ENCODE assay signal across 11 cellular contexts in the genomic region with DNA sequence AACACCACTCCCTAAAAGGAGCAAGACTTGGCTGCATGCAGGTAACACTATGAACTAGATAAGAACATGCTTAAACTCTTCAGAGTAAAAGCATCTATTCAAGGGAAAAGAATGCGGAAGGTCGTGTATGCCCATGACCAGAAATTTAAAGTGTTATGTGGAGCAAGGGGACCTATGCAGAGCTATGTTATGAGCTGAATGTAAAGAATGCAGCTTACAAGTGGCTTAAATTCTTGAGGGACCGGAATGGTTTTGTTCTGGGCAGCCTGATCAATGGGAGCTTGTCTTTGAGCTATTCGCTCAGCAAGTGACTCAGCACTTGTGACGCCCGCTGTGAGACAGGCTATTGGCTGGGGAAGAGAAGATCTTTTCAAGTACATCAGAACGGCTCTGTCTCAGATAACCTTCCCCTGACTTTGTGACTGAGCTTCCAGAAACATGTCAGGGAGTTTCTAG.
DNase-seq lines count a peak whose midpoint lies in the region; ATAC-seq and TF ChIP-seq lines count a peak whose summit lies in the region.
"Had no signal": no experiment of that assay in that cellular context is flagged by ENCODE, and none has a peak within 500 bp of the region (broad histone marks: within the 10 kb centered on the region; RNA-seq: fewer than 3 reads in every experiment).

No MANE protein-coding gene starts in this region.

- CTCF ChIA-PET in SK-N-SH (lab: Yijun Ruan, JAX): interaction anchor here (1.6 kb wide), 1 partner anchor 15 kb away, joined by 4 read pairs; no protein-coding TSS in a partner anchor

- TF ChIP-seq CTCF in SK-N-SH (IDR thresholded peaks at IDR 0.05): no peak
- TF ChIP-seq CTCF in gastroesophageal sphincter (IDR thresholded peaks at IDR 0.05): no peak

- POLR2A ChIA-PET in SK-N-SH (lab: Yijun Ruan, JAX): no interaction called here

- H3F3A ChIP-seq in SK-N-SH (replicated peaks; ENCODE audit: insufficient read depth): peaks cover 20% of the 10 kb centered on the region

- no peaks in the 10 kb centered on the region for H4K20me1 ChIP-seq in SK-N-SH (ENCODE audit: insufficient read depth)

- no peaks in the 10 kb centered on the region for H3K9me2 ChIP-seq in SK-N-SH

- peak overlapping the region; percentile 36; the same call in 1 of the 2 replicates for H2AFZ ChIP-seq in SK-N-SH (ENCODE audit: low read depth)
- peak overlapping the region; percentile 0 for H2AFZ ChIP-seq in neuron (ENCODE audit: low read depth, low read length)

- H3K9me3 ChIP-seq in SK-N-SH: 0 out of 2 replicates have a peak, but pooled peaks cover 9% of the 10 kb centered on the region
- no peaks in the 10 kb centered on the region for H3K9me3 ChIP-seq in gastroesophageal sphincter
- H3K9me3 ChIP-seq in neuron (ENCODE audit: low read length): peaks cover 2% of the 10 kb centered on the region

- TF ChIP-seq POLR2A in gastroesophageal sphincter (IDR thresholded peaks at IDR 0.05): no peak

- no peak overlapping the region for H3K4me3 ChIP-seq in SK-N-SH (ENCODE audit: low read depth in 2 of 2, low read length in 1 of 2)
- no peak overlapping the region for H3K4me3 ChIP-seq in gastroesophageal sphincter
- H3K4me3 ChIP-seq in neuron (ENCODE audit: low read length): peak overlapping the region; percentile 1

- peaks cover 0 to 12% of the 10 kb centered on the region in 2 experiments; a peak in 1 of 4 replicates for H3K4me1 ChIP-seq in SK-N-SH (ENCODE audit: control insufficient read depth in 1 of 2, insufficient read depth in 2 of 2, low read depth in 1 of 2, low read length in 1 of 2)
- H3K4me1 ChIP-seq in gastroesophageal sphincter: no peaks in the 10 kb centered on the region
- peaks cover 16% of the 10 kb centered on the region for H3K4me1 ChIP-seq in neuron (ENCODE audit: insufficient read depth, low read length)

- H3K9ac ChIP-seq in SK-N-SH: peak overlapping the region; percentile 43

- TF ChIP-seq EP300 in SK-N-SH (IDR thresholded peaks at IDR 0.05; ENCODE audit: borderline replicate concordance in 1 of 2, low read depth in 1 of 2, low read length in 1 of 2) (peak in 1 of 2 experiments; percentile 96; a peak in 2 of 4 replicates), gastroesophageal sphincter (IDR thresholded peaks at IDR 0.05) (no peak)

- H3K79me2 ChIP-seq in SK-N-SH (ENCODE audit: insufficient read depth): no peaks in the 10 kb centered on the region

- H3K36me3 ChIP-seq in SK-N-SH (replicated peaks in 1 of 2; ENCODE audit: control insufficient read depth in 1 of 2, insufficient read depth in 2 of 2, low read length in 1 of 2) (no peaks in the 10 kb centered on the region), gastroesophageal sphincter (no peaks in the 10 kb centered on the region), neuron (ENCODE audit: insufficient read depth, low read length) (no peaks in the 10 kb centered on the region)

- H3K27ac ChIP-seq in SK-N-SH (ENCODE audit: low read depth in 2 of 2, low read length in 1 of 2) (peak overlapping the region; percentile 61 to 83), gastroesophageal sphincter (no peak overlapping the region)

- ATAC-seq in gastroesophageal sphincter: peak; percentile 22
- no peak for ATAC-seq in GM18907 (IDR thresholded peaks at IDR 0.05; ENCODE audit: unreplicated experiment)
- ATAC-seq in GM21786 (IDR thresholded peaks at IDR 0.05; ENCODE audit: unreplicated experiment): no peak

- DNase-seq in ELF-1 (ENCODE audit: low read depth, low spot score) (peak; percentile 94), SK-N-SH (no peak), NCI-H2171 (lab: John Stamatoyannopoulos, UW) (no peak)
- DNase-seq in activated naive CD4-positive, alpha-beta T cell treated with Interleukin-2 at 50 U/mL for 16 hours: no peak
- DNase-seq: DND-41; NCI-H1436; stimulated activated CD4-positive, alpha-beta T cell treated with anti-CD3 and anti-CD28 coated beads, Interleukin-2, amount 100 ng/mL, for 24 hours had no signal

- H3K4me2 ChIP-seq in SK-N-SH: peak overlapping the region; percentile 32; the same call in 1 of the 2 replicates

- TF ChIP-seq RAD21 in SK-N-SH (IDR thresholded peaks at IDR 0.05; ENCODE audit: low read length): no peak

- WGBS in SK-N-SH (ENCODE audit: low lambda C conversion rate): 13% methylated on average over 7 of the region's 7 CpGs
- WGBS in gastroesophageal sphincter (ENCODE audit: low coverage in 1 of 2), 2 donors: 55 to 76% methylated on average over 5 to 7 of the region's 7 CpGs

- no peaks in the 10 kb centered on the region for H3K27me3 ChIP-seq in SK-N-SH (ENCODE audit: insufficient read depth)
- no peaks in the 10 kb centered on the region for H3K27me3 ChIP-seq in gastroesophageal sphincter
- no peaks in the 10 kb centered on the region for H3K27me3 ChIP-seq in neuron (ENCODE audit: insufficient read depth, low read length)

TF ChIP-seq in SK-N-SH, 30 proteins besides CTCF, POLR2A, EP300 and RAD21:
- peak; percentile 94 for TF ChIP-seq ELF1 (IDR thresholded peaks at IDR 0.05)
- TF ChIP-seq, protein P1, sequence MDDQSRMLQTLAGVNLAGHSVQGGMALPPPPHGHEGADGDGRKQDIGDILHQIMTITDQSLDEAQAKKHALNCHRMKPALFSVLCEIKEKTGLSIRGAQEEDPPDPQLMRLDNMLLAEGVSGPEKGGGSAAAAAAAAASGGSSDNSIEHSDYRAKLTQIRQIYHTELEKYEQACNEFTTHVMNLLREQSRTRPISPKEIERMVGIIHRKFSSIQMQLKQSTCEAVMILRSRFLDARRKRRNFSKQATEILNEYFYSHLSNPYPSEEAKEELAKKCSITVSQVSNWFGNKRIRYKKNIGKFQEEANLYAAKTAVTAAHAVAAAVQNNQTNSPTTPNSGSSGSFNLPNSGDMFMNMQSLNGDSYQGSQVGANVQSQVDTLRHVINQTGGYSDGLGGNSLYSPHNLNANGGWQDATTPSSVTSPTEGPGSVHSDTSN (IDR thresholded peaks at IDR 0.05): peak; percentile 79
- peak; percentile 60; the same call in 1 of the 2 replicates for TF ChIP-seq RXRA (IDR thresholded peaks at IDR 0.05; ENCODE audit: borderline replicate concordance, low read depth)
- TF ChIP-seq, protein P2, sequence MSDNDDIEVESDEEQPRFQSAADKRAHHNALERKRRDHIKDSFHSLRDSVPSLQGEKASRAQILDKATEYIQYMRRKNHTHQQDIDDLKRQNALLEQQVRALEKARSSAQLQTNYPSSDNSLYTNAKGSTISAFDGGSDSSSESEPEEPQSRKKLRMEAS (IDR thresholded peaks at IDR 0.05; ENCODE audit: low read depth): peak; percentile 65
- TF ChIP-seq CHD2 (IDR thresholded peaks at IDR 0.05; ENCODE audit: low read length, partially characterized antibody): no peak
- peak; percentile 77; the same call in 1 of the 2 replicates for TF ChIP-seq FOXM1 (IDR thresholded peaks at IDR 0.05; ENCODE audit: low read depth)
- peak; percentile 85 for TF ChIP-seq TCF12 (IDR thresholded peaks at IDR 0.05)
- TF ChIP-seq MEF2A (IDR thresholded peaks at IDR 0.05; ENCODE audit: borderline replicate concordance, low read depth): peak; percentile 35; the same call in 1 of the 2 replicates
- TF ChIP-seq NFIC (IDR thresholded peaks at IDR 0.05; ENCODE audit: borderline replicate concordance): peak; percentile 75
- TF ChIP-seq, protein P3, sequence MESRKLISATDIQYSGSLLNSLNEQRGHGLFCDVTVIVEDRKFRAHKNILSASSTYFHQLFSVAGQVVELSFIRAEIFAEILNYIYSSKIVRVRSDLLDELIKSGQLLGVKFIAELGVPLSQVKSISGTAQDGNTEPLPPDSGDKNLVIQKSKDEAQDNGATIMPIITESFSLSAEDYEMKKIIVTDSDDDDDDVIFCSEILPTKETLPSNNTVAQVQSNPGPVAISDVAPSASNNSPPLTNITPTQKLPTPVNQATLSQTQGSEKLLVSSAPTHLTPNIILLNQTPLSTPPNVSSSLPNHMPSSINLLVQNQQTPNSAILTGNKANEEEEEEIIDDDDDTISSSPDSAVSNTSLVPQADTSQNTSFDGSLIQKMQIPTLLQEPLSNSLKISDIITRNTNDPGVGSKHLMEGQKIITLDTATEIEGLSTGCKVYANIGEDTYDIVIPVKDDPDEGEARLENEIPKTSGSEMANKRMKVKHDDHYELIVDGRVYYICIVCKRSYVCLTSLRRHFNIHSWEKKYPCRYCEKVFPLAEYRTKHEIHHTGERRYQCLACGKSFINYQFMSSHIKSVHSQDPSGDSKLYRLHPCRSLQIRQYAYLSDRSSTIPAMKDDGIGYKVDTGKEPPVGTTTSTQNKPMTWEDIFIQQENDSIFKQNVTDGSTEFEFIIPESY (IDR thresholded peaks at IDR 0.05; ENCODE audit: borderline replicate concordance, low read depth): 0 out of 2 replicates have a peak, but pooled peaks have one; percentile 60
- peak; percentile 50; the same call in 1 of the 2 replicates for TF ChIP-seq POLR2AphosphoS5 (IDR thresholded peaks at IDR 0.05; ENCODE audit: low read depth, low read length)
- no peak for TF ChIP-seq RCOR1 (IDR thresholded peaks at IDR 0.05; ENCODE audit: low read length)
- TF ChIP-seq JUND (IDR thresholded peaks at IDR 0.05): peak; percentile 85
- peak; percentile 84 for TF ChIP-seq FOSL2 (IDR thresholded peaks at IDR 0.05; ENCODE audit: borderline replicate concordance, low read depth)
- no peak for TF ChIP-seq SIN3A (IDR thresholded peaks at IDR 0.05; ENCODE audit: borderline replicate concordance, low read depth, low read length)
- peak; percentile 96 for TF ChIP-seq TEAD4 (IDR thresholded peaks at IDR 0.05; ENCODE audit: borderline replicate concordance, insufficient read depth)

Comparison
In these comparisons a context has a peak if more than half of its experiments do, and no peak if none do; other contexts are left out.
1. H3K27ac ChIP-seq: peak in SK-N-SH (2 of 2); none in gastroesophageal sphincter (0 of 4).